22 cellular contexts compared by ENCODE assay signal in genomic region chr4:74621616-74622015, GRCh38.
"Had no signal": no experiment of that assay in that cellular context is flagged by ENCODE, and none has a peak within 500 bp of the region (broad histone marks: within the 10 kb centered on the region; RNA-seq: fewer than 3 reads in every experiment).

No MANE protein-coding gene starts in this region.

- ATAC-seq: gastroesophageal sphincter, left cardiac atrium, natural killer cell had no signal

- H3K27ac ChIP-seq: coronary artery, esophagus squamous epithelium, gastroesophageal sphincter, left ventricle myocardium inferior, lower lobe of right lung, ovary, thoracic aorta had no signal

- DNase-seq: effector CD4-positive, alpha-beta T cell; endodermal cell; esophagus squamous epithelium; foreskin fibroblast; glutamatergic neuron; immature natural killer cell; kidney; left cardiac atrium; left ventricle myocardium inferior; lower lobe of right lung; natural killer cell; ovary; right cardiac atrium; small intestine; stimulated activated CD4-positive, alpha-beta T cell treated with anti-CD3 and anti-CD28 coated beads, Interleukin-12 subunit alpha, Interleukin-12 subunit beta, amount 100 ng/mL, for 4 hours; stimulated activated naive CD4-positive, alpha-beta T cell; stomach; substantia nigra; trophoblast cell had no signal

- FAIRE-seq: kidney, small intestine had no signal

- H3K4me3 ChIP-seq: coronary artery, esophagus squamous epithelium, gastroesophageal sphincter, left ventricle myocardium inferior, lower lobe of right lung, ovary, stomach, thoracic aorta had no signal

- H3K27me3 ChIP-seq: esophagus squamous epithelium, gastroesophageal sphincter, ovary, stomach had no signal

- H3K9me3 ChIP-seq: esophagus squamous epithelium, gastroesophageal sphincter, lower lobe of right lung, ovary, stomach, thoracic aorta had no signal

- H3K36me3 ChIP-seq: esophagus squamous epithelium, gastroesophageal sphincter, left ventricle myocardium inferior, lower lobe of right lung, ovary, stomach, thoracic aorta had no signal
